In genomic region chr12:71159260-71159659, GRCh38 we compare ENCODE assay signal across 15 cellular contexts. TPM values are rescaled to one million over a fixed set of nuclear protein-coding genes. Genes with fewer than 3 reads are reported as not detected.
"Had no signal": no experiment of that assay in that cellular context is flagged by ENCODE, and none has a peak within 500 bp of the region (broad histone marks: within the 10 kb centered on the region; RNA-seq: fewer than 3 reads in every experiment).

No MANE protein-coding gene starts in this region.

- H3K4me1 ChIP-seq: gastroesophageal sphincter had no signal

- ATAC-seq: gastroesophageal sphincter; naive thymus-derived CD4-positive, alpha-beta T cell; right cardiac atrium; T-helper 17 cell had no signal

- H3K9me3 Mint-ChIP-seq: activated naive CD4-positive, alpha-beta T cell treated with anti-CD3 and anti-CD28 coated beads, Interleukin-2, amount 50 U/mL, for 24 hours; activated T-helper 2 cell treated with anti-CD3 and anti-CD28 coated beads, Interferon-gamma antibody, Interleukin-2, Interleukin-4, amounts not matched to agents 10 μg/mL and 5 μg/mL and 100 μg/mL, durations not matched to agents 14 hours and 24 hours and 36 hours; brain; dendritic cell treated with granulocyte-macrophage colony-stimulating factor and Interleukin-4, amounts not matched to agents 40 ng/mL and 50 ng/mL, for 4 days; mesothelial cell of epicardium had no signal

- H3K27me3 ChIP-seq: gastroesophageal sphincter, neutrophil, thyroid gland had no signal

- H3K9me3 ChIP-seq: gastroesophageal sphincter, lower lobe of right lung, neutrophil, thyroid gland had no signal

- DNase-seq: lower lobe of right lung; naive thymus-derived CD4-positive, alpha-beta T cell; posterior cingulate gyrus; right cardiac atrium; T-helper 17 cell had no signal

- H3K4me2 ChIP-seq: smooth muscle cell had no signal

- H3K36me3 Mint-ChIP-seq: activated naive CD4-positive, alpha-beta T cell treated with anti-CD3 and anti-CD28 coated beads, Interleukin-2, amount 50 U/mL, for 24 hours; brain; mesothelial cell of epicardium; naive thymus-derived CD4-positive, alpha-beta T cell had no signal

- H3K27ac Mint-ChIP-seq: activated naive CD4-positive, alpha-beta T cell treated with anti-CD3 and anti-CD28 coated beads, Interleukin-2, amount 50 U/mL, for 24 hours; activated T-helper 2 cell treated with anti-CD3 and anti-CD28 coated beads, Interferon-gamma antibody, Interleukin-2, Interleukin-4, amounts not matched to agents 10 μg/mL and 5 μg/mL and 100 μg/mL, durations not matched to agents 14 hours and 24 hours and 36 hours; dendritic cell treated with granulocyte-macrophage colony-stimulating factor and Interleukin-4, amounts not matched to agents 40 ng/mL and 50 ng/mL, for 4 days; mesothelial cell of epicardium; naive thymus-derived CD4-positive, alpha-beta T cell; T-helper 17 cell had no signal

- H3K4me3 ChIP-seq: gastroesophageal sphincter, lower lobe of right lung, thyroid gland had no signal

- H3K36me3 ChIP-seq: gastroesophageal sphincter, lower lobe of right lung, neutrophil, thyroid gland had no signal

- H3K27ac ChIP-seq: gastroesophageal sphincter, neutrophil had no signal

- H3K4me1 Mint-ChIP-seq: activated naive CD4-positive, alpha-beta T cell treated with anti-CD3 and anti-CD28 coated beads, Interleukin-2, amount 50 U/mL, for 24 hours; central memory CD8-positive, alpha-beta T cell; naive thymus-derived CD4-positive, alpha-beta T cell; T-helper 17 cell had no signal

- H3K27me3 Mint-ChIP-seq: activated naive CD4-positive, alpha-beta T cell treated with anti-CD3 and anti-CD28 coated beads, Interleukin-2, amount 50 U/mL, for 24 hours; central memory CD8-positive, alpha-beta T cell; dendritic cell treated with granulocyte-macrophage colony-stimulating factor and Interleukin-4, amounts not matched to agents 40 ng/mL and 50 ng/mL, for 4 days; naive thymus-derived CD4-positive, alpha-beta T cell; T-helper 17 cell had no signal

- H3K4me3 Mint-ChIP-seq: activated naive CD4-positive, alpha-beta T cell treated with anti-CD3 and anti-CD28 coated beads, Interleukin-2, amount 50 U/mL, for 24 hours; brain; central memory CD8-positive, alpha-beta T cell; dendritic cell treated with granulocyte-macrophage colony-stimulating factor and Interleukin-4, amounts not matched to agents 40 ng/mL and 50 ng/mL, for 4 days; mesothelial cell of epicardium; naive thymus-derived CD4-positive, alpha-beta T cell; T-helper 17 cell had no signal

RNA-seq across cellular contexts. Expression of gene TSPAN8, which starts 1.5 kb away (rescaled TPM):
- total RNA-seq: activated T-helper 2 cell treated with anti-CD3 and anti-CD28 coated beads, Interferon-gamma antibody, Interleukin-2, Interleukin-4, amounts not matched to agents 10 μg/mL and 5 μg/mL and 100 μg/mL, durations not matched to agents 14 hours and 24 hours and 36 hours; mesothelial cell of epicardium; naive thymus-derived CD4-positive, alpha-beta T cell; smooth muscle cell; T-helper 17 cell had no signal
- polyA plus RNA-seq: naive thymus-derived CD4-positive, alpha-beta T cell; smooth muscle cell had no signal
